ENCODE assay signal across 12 cellular contexts in the genomic region with DNA sequence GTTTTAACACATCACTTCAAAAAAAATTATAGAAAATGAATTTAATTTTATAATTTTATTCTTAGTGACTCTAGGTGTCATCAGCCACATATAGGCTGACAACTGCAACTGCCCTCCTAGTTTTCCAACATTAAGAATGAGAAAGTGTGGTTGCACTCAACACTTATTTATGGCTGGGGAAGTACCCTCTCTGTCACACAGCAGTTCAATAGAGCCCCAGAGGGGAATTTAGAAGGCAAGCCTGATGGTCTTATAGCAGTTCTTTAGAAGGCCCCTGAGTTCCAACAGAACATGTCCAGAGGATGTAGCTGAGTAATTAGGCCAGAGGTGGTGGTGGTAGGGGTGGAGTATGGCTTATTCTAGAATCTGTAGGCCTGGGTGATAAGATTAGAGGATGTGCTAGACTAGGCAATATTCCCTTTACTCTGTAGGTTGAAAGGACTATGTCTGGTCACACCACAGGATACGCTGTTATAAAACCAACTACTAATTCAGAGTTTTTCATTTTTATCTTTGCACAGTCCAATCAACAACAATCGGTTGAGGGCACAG.
DNase-seq lines count a peak whose midpoint lies in the region; ATAC-seq and TF ChIP-seq lines count a peak whose summit lies in the region.
"Had no signal": no experiment of that assay in that cellular context is flagged by ENCODE, and none has a peak within 500 bp of the region (broad histone marks: within the 10 kb centered on the region; RNA-seq: fewer than 3 reads in every experiment).

No MANE protein-coding gene starts in this region.

- DNase-seq in activated T-cell treated with anti-CD3 and anti-CD28 coated beads, Interleukin-2, amount 50 U/mL, for 72 hours: peak; percentile 31 to 50
- no peak for DNase-seq in esophagus squamous epithelium (lab: John Stamatoyannopoulos, UW)
- no peak for DNase-seq in testis
- no peak for DNase-seq in AG08396 (ENCODE audit: low spot score)
- DNase-seq in middle frontal gyrus (ENCODE audit: extremely low spot score, low spot score): no peak
- DNase-seq: amniotic stem cell, NCI-H526 treated with DMSO at 0.1 percent for 48 hours, T-helper 9 cell had no signal

- no peaks in the 10 kb centered on the region for H3K36me3 ChIP-seq in esophagus squamous epithelium
- H3K36me3 ChIP-seq in testis (ENCODE audit: low read depth, missing control alignments): no peaks in the 10 kb centered on the region

- no peak for TF ChIP-seq CTCF in esophagus squamous epithelium (IDR thresholded peaks at IDR 0.05)
- TF ChIP-seq CTCF in testis (IDR thresholded peaks at IDR 0.05): no peak

- H3K4me3 Mint-ChIP-seq in activated T-cell treated with anti-CD3 and anti-CD28 coated beads, Interleukin-2, amount 50 U/mL, for 72 hours: peak overlapping the region; percentile 8 to 13

- H3K27ac Mint-ChIP-seq in activated T-cell treated with anti-CD3 and anti-CD28 coated beads, Interleukin-2, amount 50 U/mL, for 72 hours: peak overlapping the region; percentile 59

- WGBS in esophagus squamous epithelium, 2 donors: 86 to 90% methylated on average over 2 of the region's 2 CpGs
- 83 to 95% methylated on average over 2 of the region's 2 CpGs for WGBS in testis, 2 donors

- peaks cover 0 to 2% of the 10 kb centered on the region in 2 donors for H3K36me3 Mint-ChIP-seq in activated T-cell treated with anti-CD3 and anti-CD28 coated beads, Interleukin-2, amount 50 U/mL, for 72 hours (ENCODE audit: insufficient read depth in 2 of 2)

- H3K4me1 ChIP-seq in esophagus squamous epithelium (peaks cover 9 to 29% (median 10%) of the 10 kb centered on the region in 3 donors), testis (peaks cover 19% of the 10 kb centered on the region)

- H3K27me3 Mint-ChIP-seq in activated T-cell treated with anti-CD3 and anti-CD28 coated beads, Interleukin-2, amount 50 U/mL, for 72 hours (ENCODE audit: low read depth): no peaks in the 10 kb centered on the region

- H3K4me3 ChIP-seq in esophagus squamous epithelium (no peak overlapping the region), testis (no peak overlapping the region)

- H3K9me3 Mint-ChIP-seq in activated T-cell treated with anti-CD3 and anti-CD28 coated beads, Interleukin-2, amount 50 U/mL, for 72 hours: peaks cover 2% of the 10 kb centered on the region in 2 donors

- H3K27ac ChIP-seq in esophagus squamous epithelium (no peak overlapping the region), testis (no peak overlapping the region)
- H3K27ac ChIP-seq: parathyroid adenoma had no signal

- H3K9me3 ChIP-seq in esophagus squamous epithelium (peaks cover 0 to 9% (median 0%) of the 10 kb centered on the region in 3 donors), testis (no peaks in the 10 kb centered on the region)

- intact Hi-C loops in esophagus squamous epithelium (cut with DNase I): no loop called here
- intact Hi-C loops in testis (cut with DNase I; ENCODE audit: low total_unique reads): no loop called here

- ATAC-seq in GM18517 (IDR thresholded peaks at IDR 0.05; ENCODE audit: unreplicated experiment) (peak; percentile 99), GM19467 (IDR thresholded peaks at IDR 0.05; ENCODE audit: unreplicated experiment) (peak; percentile 94), HG03045 (IDR thresholded peaks at IDR 0.05; ENCODE audit: unreplicated experiment) (peak; percentile 98)
- peak; percentile 98 to 99 for ATAC-seq in activated T-cell treated with anti-CD3 and anti-CD28 coated beads, Interleukin-2, amount 50 U/mL, for 72 hours (replicated peaks in 1 of 2)

- no peaks in the 10 kb centered on the region for H3K27me3 ChIP-seq in esophagus squamous epithelium
- no peaks in the 10 kb centered on the region for H3K27me3 ChIP-seq in testis

- no peak for TF ChIP-seq POLR2A in esophagus squamous epithelium (IDR thresholded peaks at IDR 0.05)
- TF ChIP-seq POLR2A in testis (IDR thresholded peaks at IDR 0.05): no peak

- peaks cover 14% of the 10 kb centered on the region for H3K4me1 Mint-ChIP-seq in activated T-cell treated with anti-CD3 and anti-CD28 coated beads, Interleukin-2, amount 50 U/mL, for 72 hours (ENCODE audit: low read depth)

Comparison
In these comparisons a context has a peak if more than half of its experiments do, and no peak if none do; other contexts are left out.
1. DNase-seq: peak in activated T-cell treated with anti-CD3 and anti-CD28 coated beads, Interleukin-2, amount 50 U/mL, for 72 hours (2 of 2); none in esophagus squamous epithelium (single experiment), testis (single experiment), AG08396 (single experiment) and middle frontal gyrus (single experiment).
2. Peak in every context shown above with its lines, with median percentiles within 50 percentile points of each other: ATAC-seq.